In genomic region chr18:62937065-62937464, GRCh38 we compare ENCODE assay signal across 18 cellular contexts.
DNase-seq lines count a peak whose midpoint lies in the region; ATAC-seq and TF ChIP-seq lines count a peak whose summit lies in the region.
"Had no signal": no experiment of that assay in that cellular context is flagged by ENCODE, and none has a peak within 500 bp of the region (broad histone marks: within the 10 kb centered on the region; RNA-seq: fewer than 3 reads in every experiment).

No MANE protein-coding gene starts in this region.

- no peak overlapping the region for H3K4me3 ChIP-seq in BLaER1 treated with 17β-estradiol and CSF1 and Interleukin-3, amounts not matched to agents 10 nM and 100 nM
- H3K4me3 ChIP-seq in Loucy (ENCODE audit: low read length, poor library complexity, severe bottlenecking) (no peak overlapping the region), choroid plexus epithelial cell (ENCODE audit: low read depth, low read length) (no peak overlapping the region), neutrophil (ENCODE audit: low read depth in 1 of 2, low read length in 1 of 2) (no peak overlapping the region), testis (no peak overlapping the region)
- H3K4me3 ChIP-seq: upper lobe of left lung had no signal

- peak overlapping the region in 2 of 11 experiments; percentile 31 to 62; a peak in 2 of 22 replicates for H3K9ac ChIP-seq in BLaER1 treated with 17β-estradiol and CSF1 and Interleukin-3, amounts not matched to agents 10 nM and 100 nM
- H3K9ac ChIP-seq in Loucy (ENCODE audit: low read depth, low read length, poor library complexity, severe bottlenecking), result peak overlapping the region; percentile 71

- DNase-seq in choroid plexus epithelial cell (ENCODE audit: low read depth) (peak; percentile 66), testis (no peak), NCI-H1092 treated with DMSO at 0.1 percent for 48 hours (lab: John Stamatoyannopoulos, UW) (no peak), H4 (ENCODE audit: low spot score) (no peak)
- no peak for DNase-seq in activated CD8-positive, alpha-beta T cell treated with anti-CD3 and anti-CD28 coated beads for 36 hours
- DNase-seq: activated CD4-positive, alpha-beta memory T cell treated with anti-CD3 and anti-CD28 coated beads, Interleukin-2, amount 10 ng/mL, durations not matched to agents 7 days and 5 days; amygdala; C1 segment of cervical spinal cord; DMS79 treated with DMSO at 0.1 percent for 48 hours; islet precursor cell; NCI-H1694 treated with DMSO at 0.1 percent for 48 hours; NCI-H526 treated with DMSO at 0.1 percent for 48 hours; RPMI8226; stimulated activated CD4-positive, alpha-beta T cell treated with anti-CD3 and anti-CD28 coated beads, Interleukin-15, amount 100 ng/mL, for 24 hours; upper lobe of left lung had no signal

- CTCF ChIA-PET in activated CD8-positive, alpha-beta T cell treated with anti-CD3 and anti-CD28 coated beads for 36 hours (lab: Charles Lee), result no interaction called here

- H3K4me1 ChIP-seq in BLaER1 treated with 17β-estradiol and CSF1 and Interleukin-3, amounts not matched to agents 10 nM and 100 nM, result peaks cover 55 to 63% (median 60%) of the 10 kb centered on the region in 10 experiments
- H3K4me1 ChIP-seq in Loucy (ENCODE audit: insufficient read depth, low read length, poor library complexity, severe bottlenecking) (peaks cover 47% of the 10 kb centered on the region), neutrophil (ENCODE audit: control insufficient read depth in 1 of 2, insufficient read depth in 1 of 2, low read depth in 1 of 2, low read length in 1 of 2) (peaks cover 52 to 53% of the 10 kb centered on the region in 2 experiments), testis (peaks cover 3% of the 10 kb centered on the region)

- TF ChIP-seq POLR2A in testis (IDR thresholded peaks at IDR 0.05), result no peak

- no peak overlapping the region for H2AFZ ChIP-seq in Loucy (ENCODE audit: low read length)

- no peaks in the 10 kb centered on the region for H3K27me3 ChIP-seq in BLaER1 treated with 17β-estradiol and CSF1 and Interleukin-3, amounts not matched to agents 10 nM and 100 nM
- H3K27me3 ChIP-seq in Loucy (ENCODE audit: insufficient read depth, low read length, poor library complexity, severe bottlenecking) (no peaks in the 10 kb centered on the region), neutrophil (no peaks in the 10 kb centered on the region), testis (no peaks in the 10 kb centered on the region)
- H3K27me3 ChIP-seq: upper lobe of left lung had no signal

- peaks cover 9 to 30% (median 23%) of the 10 kb centered on the region in 11 experiments for H3K9me3 ChIP-seq in BLaER1 treated with 17β-estradiol and CSF1 and Interleukin-3, amounts not matched to agents 10 nM and 100 nM (replicated peaks in 1 of 11)
- H3K9me3 ChIP-seq in Loucy (ENCODE audit: insufficient read depth, low read depth, low read length) (no peaks in the 10 kb centered on the region), neutrophil (no peaks in the 10 kb centered on the region), testis (no peaks in the 10 kb centered on the region)
- H3K9me3 ChIP-seq: upper lobe of left lung had no signal

- no peak for ATAC-seq in activated CD8-positive, alpha-beta T cell treated with anti-CD3 and anti-CD28 coated beads for 36 hours

- no peak overlapping the region for H3K4me3 Mint-ChIP-seq in activated CD8-positive, alpha-beta T cell treated with anti-CD3 and anti-CD28 coated beads for 36 hours
- H3K4me3 Mint-ChIP-seq: activated CD4-positive, alpha-beta memory T cell treated with anti-CD3 and anti-CD28 coated beads, Interleukin-2, amount 10 ng/mL, durations not matched to agents 7 days and 5 days had no signal

- peak overlapping the region; percentile 74 to 93 (median 83); a peak in 21 of 22 replicates for H3K4me2 ChIP-seq in BLaER1 treated with 17β-estradiol and CSF1 and Interleukin-3, amounts not matched to agents 10 nM and 100 nM
- no peak overlapping the region for H3K4me2 ChIP-seq in Loucy (ENCODE audit: low read depth, low read length, poor library complexity, severe bottlenecking)

- TF ChIP-seq CTCF in Loucy (conservative IDR thresholded peaks at IDR 0.05; ENCODE audit: low read length), result no peak
- no peak for TF ChIP-seq CTCF in choroid plexus epithelial cell (conservative IDR thresholded peaks at IDR 0.05; ENCODE audit: low read depth, low read length)
- TF ChIP-seq CTCF in neutrophil (IDR thresholded peaks at IDR 0.05), result no peak
- no peak for TF ChIP-seq CTCF in testis (IDR thresholded peaks at IDR 0.05)
- no peak for TF ChIP-seq CTCF in activated CD8-positive, alpha-beta T cell treated with anti-CD3 and anti-CD28 coated beads for 36 hours (IDR thresholded peaks at IDR 0.05)

- H3K27ac ChIP-seq in BLaER1 treated with 17β-estradiol and CSF1 and Interleukin-3, amounts not matched to agents 10 nM and 100 nM, result peak overlapping the region in 10 of 11 experiments; percentile 2 to 76 (median 66); a peak in 18 of 22 replicates
- H3K27ac ChIP-seq in neutrophil (peak overlapping the region; percentile 87), testis (no peak overlapping the region)

- no peaks in the 10 kb centered on the region for H4K20me1 ChIP-seq in BLaER1 treated with 17β-estradiol and CSF1 and Interleukin-3, amounts not matched to agents 10 nM and 100 nM
- H4K20me1 ChIP-seq in Loucy (ENCODE audit: insufficient read depth, low read length, poor library complexity, severe bottlenecking), result no peaks in the 10 kb centered on the region

- peaks cover 0 to 31% (median 9%) of the 10 kb centered on the region in 11 experiments; a peak in 18 of 22 replicates for H3K36me3 ChIP-seq in BLaER1 treated with 17β-estradiol and CSF1 and Interleukin-3, amounts not matched to agents 10 nM and 100 nM
- H3K36me3 ChIP-seq in Loucy (ENCODE audit: insufficient read depth, low read length), result no peaks in the 10 kb centered on the region
- no peaks in the 10 kb centered on the region for H3K36me3 ChIP-seq in neutrophil
- H3K36me3 ChIP-seq in testis (ENCODE audit: low read depth, missing control alignments), result no peaks in the 10 kb centered on the region
- H3K36me3 ChIP-seq: upper lobe of left lung had no signal

- no peaks in the 10 kb centered on the region for H3K9me2 ChIP-seq in Loucy (replicated peaks; ENCODE audit: low read depth, low read length)

- peaks cover 15% of the 10 kb centered on the region for H3K4me1 Mint-ChIP-seq in activated CD8-positive, alpha-beta T cell treated with anti-CD3 and anti-CD28 coated beads for 36 hours (ENCODE audit: low read depth)

- no peaks in the 10 kb centered on the region for H3K79me2 ChIP-seq in Loucy (ENCODE audit: insufficient read depth, low read length)

- POLR2A ChIA-PET in activated CD8-positive, alpha-beta T cell treated with anti-CD3 and anti-CD28 coated beads for 36 hours (lab: Charles Lee), result no interaction called here

- no peaks in the 10 kb centered on the region for H3K27me3 Mint-ChIP-seq in activated CD8-positive, alpha-beta T cell treated with anti-CD3 and anti-CD28 coated beads for 36 hours
- H3K27me3 Mint-ChIP-seq: activated CD4-positive, alpha-beta memory T cell treated with anti-CD3 and anti-CD28 coated beads, Interleukin-2, amount 10 ng/mL, durations not matched to agents 7 days and 5 days had no signal

- H3K36me3 Mint-ChIP-seq in activated CD8-positive, alpha-beta T cell treated with anti-CD3 and anti-CD28 coated beads for 36 hours (ENCODE audit: low read depth), result no peaks in the 10 kb centered on the region

- H3K9me3 Mint-ChIP-seq in activated CD8-positive, alpha-beta T cell treated with anti-CD3 and anti-CD28 coated beads for 36 hours, result peaks cover 11% of the 10 kb centered on the region

- WGBS in testis, 2 donors, result 66 to 91% methylated on average over 2 of the region's 2 CpGs

- intact Hi-C loops in testis (cut with DNase I; ENCODE audit: low total_unique reads), result no loop called here
- intact Hi-C loops in activated CD8-positive, alpha-beta T cell treated with anti-CD3 and anti-CD28 coated beads for 36 hours (cut with micrococcal nuclease), result no loop called here

- H3K27ac Mint-ChIP-seq in activated CD8-positive, alpha-beta T cell treated with anti-CD3 and anti-CD28 coated beads for 36 hours, result no peak overlapping the region
- H3K27ac Mint-ChIP-seq: activated CD4-positive, alpha-beta memory T cell treated with anti-CD3 and anti-CD28 coated beads, Interleukin-2, amount 10 ng/mL, durations not matched to agents 7 days and 5 days had no signal

- no peaks in the 10 kb centered on the region for H3F3A ChIP-seq in Loucy (ENCODE audit: low read depth)

Comparison
In these comparisons a context has a peak if more than half of its experiments do, and no peak if none do; other contexts are left out.
1. H3K27ac ChIP-seq: peak in BLaER1 treated with 17β-estradiol and CSF1 and Interleukin-3, amounts not matched to agents 10 nM and 100 nM (10 of 11) and neutrophil (single experiment); none in testis (0 of 2).